In the genomic region with DNA sequence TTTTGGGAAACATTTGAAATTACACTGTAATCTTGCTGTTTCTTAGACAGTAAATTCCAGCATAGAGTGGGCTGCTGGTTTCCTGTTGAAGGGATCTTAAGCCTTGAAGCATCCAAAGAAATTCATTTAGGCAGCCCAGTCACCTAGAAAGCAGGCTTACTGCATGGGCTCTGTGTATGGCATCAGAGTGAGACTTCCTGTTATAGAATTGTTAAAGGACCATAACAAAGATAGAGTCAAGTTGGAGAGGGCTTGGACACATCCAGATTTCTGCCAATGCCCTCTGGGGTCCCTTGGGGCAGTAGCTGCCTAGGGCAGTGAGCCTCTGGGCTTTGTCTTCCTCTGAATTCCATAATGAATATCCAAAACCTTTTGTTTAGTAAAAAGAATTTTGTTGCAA, we compare ENCODE assay signal across 21 cellular contexts.
DNase-seq lines count a peak whose midpoint lies in the region; ATAC-seq, FAIRE-seq and TF ChIP-seq lines count a peak whose summit lies in the region.
"Had no signal": no experiment of that assay in that cellular context is flagged by ENCODE, and none has a peak within 500 bp of the region (broad histone marks: within the 10 kb centered on the region; RNA-seq: fewer than 3 reads in every experiment).

No MANE protein-coding gene starts in this region.

- no peaks in the 10 kb centered on the region for H3K79me2 ChIP-seq in keratinocyte (ENCODE audit: control insufficient read depth, insufficient read depth, low read length)

- DNase-seq in cardiac muscle cell (ENCODE audit: low read depth in 1 of 2, low spot score in 1 of 2) (peak in 1 of 2 donors; percentile 3), cardiac septum (ENCODE audit: low spot score) (no peak), keratinocyte (ENCODE audit: low read depth, low spot score) (no peak), gastrocnemius medialis (no peak), body of pancreas (no peak), dorsolateral prefrontal cortex (no peak), progenitor cell of endocrine pancreas (ENCODE audit: low spot score, unreplicated experiment) (no peak)
- DNase-seq in CD4-positive, alpha-beta memory T cell = no peak
- DNase-seq: 8988T, COR-L47, GF-D8, H9, Karpas-422, NCI-H1417 treated with DMSO at 0.1 percent for 48 hours, NCI-H187 treated with DMSO at 0.1 percent for 48 hours, NCI-H226, NCI-H524 had no signal

- TF ChIP-seq POLR2A in gastrocnemius medialis (IDR thresholded peaks at IDR 0.05) (no peak), body of pancreas (IDR thresholded peaks at IDR 0.05) (no peak)

- peaks cover 20% of the 10 kb centered on the region for H3K4me1 ChIP-seq in cardiac muscle cell (ENCODE audit: low read depth)
- H3K4me1 ChIP-seq in keratinocyte (ENCODE audit: control insufficient read depth, extremely low read depth, insufficient read depth, low read length) = peaks cover 5% of the 10 kb centered on the region
- H3K4me1 ChIP-seq in gastrocnemius medialis = peaks cover 26 to 27% of the 10 kb centered on the region in 2 donors
- peaks cover 15% of the 10 kb centered on the region for H3K4me1 ChIP-seq in body of pancreas
- H3K4me1 ChIP-seq in CD4-positive, alpha-beta memory T cell (ENCODE audit: insufficient read depth, low read length) = peaks cover 4% of the 10 kb centered on the region

- in situ Hi-C loops in gastrocnemius medialis (cut with MboI; ENCODE audit: low sequenced_read_pairs in 4 of 4) = no loop called here

- no peaks in the 10 kb centered on the region for H3K9me1 ChIP-seq in keratinocyte (ENCODE audit: control insufficient read depth, extremely low read depth, insufficient read depth, low read length)

- no peak overlapping the region for H3K4me3 ChIP-seq in cardiac muscle cell
- no peak overlapping the region for H3K4me3 ChIP-seq in keratinocyte (ENCODE audit: control insufficient read depth in 2 of 3, extremely low read depth in 1 of 3, insufficient read depth in 2 of 3, low read depth in 1 of 3, low read length in 3 of 3)
- H3K4me3 ChIP-seq in gastrocnemius medialis = peak overlapping the region in 1 of 4 donors; percentile 25
- H3K4me3 ChIP-seq in body of pancreas = no peak overlapping the region
- no peak overlapping the region for H3K4me3 ChIP-seq in dorsolateral prefrontal cortex
- no peak overlapping the region for H3K4me3 ChIP-seq in CD4-positive, alpha-beta memory T cell (ENCODE audit: low read length in 2 of 2)

- intact Hi-C loops in cardiac septum (cut with DNase I) = no loop called here
- intact Hi-C loops in gastrocnemius medialis (cut with DNase I; ENCODE audit: low total_unique reads) = loop anchor here (5.0 kb wide), 1 partner anchor 140 kb away; no protein-coding TSS in a partner anchor
- intact Hi-C loops in body of pancreas (cut with DNase I) = no loop called here
- intact Hi-C loops in dorsolateral prefrontal cortex (cut with DNase I) = no loop called here
- intact Hi-C loops in CD4-positive, alpha-beta memory T cell (cut with micrococcal nuclease) = no loop called here

- H3K9me3 ChIP-seq in cardiac muscle cell (ENCODE audit: low read depth) = no peaks in the 10 kb centered on the region
- H3K9me3 ChIP-seq in keratinocyte (ENCODE audit: control insufficient read depth, low read depth, low read length) = no peaks in the 10 kb centered on the region
- no peaks in the 10 kb centered on the region for H3K9me3 ChIP-seq in gastrocnemius medialis
- H3K9me3 ChIP-seq in body of pancreas = no peaks in the 10 kb centered on the region
- H3K9me3 ChIP-seq in CD4-positive, alpha-beta memory T cell (ENCODE audit: control insufficient read depth in 1 of 2, low read length in 2 of 2) = no peaks in the 10 kb centered on the region

- H2AFZ ChIP-seq in keratinocyte (ENCODE audit: control insufficient read depth, low read length) = no peak overlapping the region

- H3K27me3 ChIP-seq in cardiac muscle cell (no peaks in the 10 kb centered on the region), keratinocyte (ENCODE audit: control insufficient read depth, extremely low read depth, insufficient read depth, low read length) (no peaks in the 10 kb centered on the region), gastrocnemius medialis (no peaks in the 10 kb centered on the region), body of pancreas (no peaks in the 10 kb centered on the region), dorsolateral prefrontal cortex (peaks cover 0 to 25% (median 0%) of the 10 kb centered on the region in 45 donors)
- no peaks in the 10 kb centered on the region for H3K27me3 ChIP-seq in CD4-positive, alpha-beta memory T cell (ENCODE audit: insufficient read depth, low read length)

- no peaks in the 10 kb centered on the region for H4K20me1 ChIP-seq in keratinocyte (ENCODE audit: control insufficient read depth, extremely low read depth, insufficient read depth, low read length)

- no peak overlapping the region for H3K9ac ChIP-seq in keratinocyte (ENCODE audit: control insufficient read depth, extremely low read depth, insufficient read depth, low read length)

- peaks cover 0 to 1% (median 0%) of the 10 kb centered on the region in 8 donors for H3K9me3 Mint-ChIP-seq in CD4-positive, alpha-beta memory T cell
- peaks cover 3% of the 10 kb centered on the region for H3K9me3 Mint-ChIP-seq in progenitor cell of endocrine pancreas (ENCODE audit: low read depth)
- H3K9me3 Mint-ChIP-seq: H9, IgD-negative memory B cell had no signal

- peak overlapping the region; percentile 18 for H3K4me2 ChIP-seq in keratinocyte (ENCODE audit: control insufficient read depth, extremely low read depth, insufficient read depth, low read depth, low read length)

- dilution Hi-C loops in keratinocyte (cut with MboI; ENCODE audit: extremely low pct_ligation_motif_present, low sequenced_read_pairs) = no loop called here

- H3K36me3 ChIP-seq in cardiac muscle cell (no peaks in the 10 kb centered on the region), keratinocyte (ENCODE audit: control insufficient read depth in 2 of 2, extremely low read depth in 1 of 2, insufficient read depth in 2 of 2, low read length in 2 of 2) (no peaks in the 10 kb centered on the region), gastrocnemius medialis (no peaks in the 10 kb centered on the region), body of pancreas (replicated peaks in 1 of 2; ENCODE audit: insufficient read depth in 1 of 2, low read depth in 2 of 2) (no peaks in the 10 kb centered on the region)
- H3K36me3 ChIP-seq in CD4-positive, alpha-beta memory T cell (ENCODE audit: insufficient read depth, low read length) = no peaks in the 10 kb centered on the region

- H3K27me3 Mint-ChIP-seq in CD4-positive, alpha-beta memory T cell = no peaks in the 10 kb centered on the region
- H3K27me3 Mint-ChIP-seq in progenitor cell of endocrine pancreas = no peaks in the 10 kb centered on the region
- H3K27me3 Mint-ChIP-seq: IgD-negative memory B cell had no signal

- POLR2A ChIA-PET in CD4-positive, alpha-beta memory T cell (lab: Charles Lee; ENCODE audit: partially characterized antibody) = no interaction called here

- no peak for FAIRE-seq in keratinocyte (lab: Jason Lieb, UNC)
- FAIRE-seq: GM19239 had no signal

- H3K4me1 Mint-ChIP-seq in CD4-positive, alpha-beta memory T cell = peaks cover 4 to 14% (median 10%) of the 10 kb centered on the region in 4 donors
- H3K4me1 Mint-ChIP-seq in progenitor cell of endocrine pancreas (ENCODE audit: low read depth) = peaks cover 3% of the 10 kb centered on the region
- H3K4me1 Mint-ChIP-seq: B cell had no signal

- H3K36me3 Mint-ChIP-seq in CD4-positive, alpha-beta memory T cell = no peaks in the 10 kb centered on the region
- no peaks in the 10 kb centered on the region for H3K36me3 Mint-ChIP-seq in progenitor cell of endocrine pancreas (ENCODE audit: insufficient read depth)
- H3K36me3 Mint-ChIP-seq: IgD-negative memory B cell had no signal

- no peak for TF ChIP-seq CTCF in cardiac muscle cell (IDR thresholded peaks at IDR 0.05; ENCODE audit: low read depth, low read length)
- TF ChIP-seq CTCF in keratinocyte (optimal IDR thresholded peaks at IDR 0.05 in 1 of 3, IDR thresholded peaks at IDR 0.05 in 1 of 3, conservative IDR thresholded peaks at IDR 0.05 in 1 of 3; ENCODE audit: extremely low read depth in 1 of 3, insufficient read depth in 2 of 3, low read length in 3 of 3) = no peak
- TF ChIP-seq CTCF in gastrocnemius medialis (IDR thresholded peaks at IDR 0.05 in 4 of 5, conservative IDR thresholded peaks at IDR 0.05 in 1 of 5) = no peak
- TF ChIP-seq CTCF in body of pancreas (IDR thresholded peaks at IDR 0.05) = no peak
- no peak for TF ChIP-seq CTCF in dorsolateral prefrontal cortex (IDR thresholded peaks at IDR 0.05 in 54 of 56, conservative IDR thresholded peaks at IDR 0.05 in 2 of 56; ENCODE audit: low read depth in 1 of 56, partially characterized antibody in 56 of 56)
- no peak for TF ChIP-seq CTCF in progenitor cell of endocrine pancreas (IDR thresholded peaks at IDR 0.05; ENCODE audit: unreplicated experiment)

- H3K27ac Mint-ChIP-seq in CD4-positive, alpha-beta memory T cell = no peak overlapping the region
- H3K27ac Mint-ChIP-seq in progenitor cell of endocrine pancreas = no peak overlapping the region
- H3K27ac Mint-ChIP-seq: B cell, H9, IgD-negative memory B cell had no signal

- CTCF ChIA-PET in CD4-positive, alpha-beta memory T cell (lab: Charles Lee; ENCODE audit: partially characterized antibody) = interaction anchor here (1.8 kb wide), 1 partner anchor 9 kb away, joined by 6 read pairs; no protein-coding TSS in a partner anchor

- ATAC-seq in gastrocnemius medialis = peak in 1 of 2 donors; percentile 9
- no peak for ATAC-seq in body of pancreas

- H3K27ac ChIP-seq in cardiac muscle cell (peak overlapping the region; percentile 61), keratinocyte (ENCODE audit: control insufficient read depth, insufficient read depth, low read length) (no peak overlapping the region), gastrocnemius medialis (peak overlapping the region; percentile 65 to 79 (median 76)), body of pancreas (no peak overlapping the region), dorsolateral prefrontal cortex (peak overlapping the region in 1 of 59 donors; percentile 62)
- no peak overlapping the region for H3K27ac ChIP-seq in CD4-positive, alpha-beta memory T cell (ENCODE audit: low read depth, low read length)
- H3K27ac ChIP-seq: HL-60 had no signal

- no peak overlapping the region for H3K4me3 Mint-ChIP-seq in CD4-positive, alpha-beta memory T cell
- no peak overlapping the region for H3K4me3 Mint-ChIP-seq in progenitor cell of endocrine pancreas (ENCODE audit: low read depth)
- H3K4me3 Mint-ChIP-seq: B cell, H9, IgD-negative memory B cell had no signal

Comparison
In these comparisons a context has a peak if more than half of its experiments do, and no peak if none do; other contexts are left out.
1. H3K27ac ChIP-seq: peak in cardiac muscle cell (single experiment) and gastrocnemius medialis (4 of 4); none in keratinocyte (single experiment), body of pancreas (0 of 4) and CD4-positive, alpha-beta memory T cell (single experiment).